ENCODE assay signal across 7 cellular contexts in the genomic region with DNA sequence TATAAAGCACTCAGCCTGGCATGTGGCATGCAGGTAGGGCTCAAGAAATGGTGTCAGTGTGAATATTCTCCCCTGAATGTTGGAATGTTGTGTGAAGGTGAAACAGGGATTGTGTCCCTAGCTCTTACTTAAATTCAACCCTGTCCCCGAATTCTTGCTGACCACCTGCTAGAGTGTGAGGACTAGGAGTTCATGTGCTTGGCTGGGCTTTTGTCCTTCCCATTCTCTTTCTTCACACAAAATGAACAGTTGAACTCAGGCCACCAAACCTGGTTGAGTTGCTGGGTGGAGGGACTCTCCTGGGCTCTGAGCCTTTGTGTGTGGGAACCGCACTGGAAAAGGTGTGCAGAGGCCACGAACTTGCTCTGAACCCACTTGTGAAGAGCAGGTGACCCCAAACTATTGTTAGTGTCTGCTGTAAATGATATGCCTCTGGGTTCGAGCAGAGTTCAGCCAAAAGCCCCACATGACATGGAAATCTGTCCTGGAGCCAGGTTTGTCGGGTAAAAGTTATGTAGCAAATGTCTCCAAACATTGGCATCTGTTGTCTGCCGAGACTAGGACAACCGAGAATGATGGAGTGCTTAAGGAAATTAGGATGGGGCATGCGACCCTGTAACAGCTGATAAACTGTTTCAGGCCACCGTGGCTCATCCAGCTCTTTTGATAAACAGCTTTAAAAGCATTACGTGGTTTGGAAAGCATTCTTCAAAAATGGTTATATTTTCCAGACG.
DNase-seq lines count a peak whose midpoint lies in the region; ATAC-seq, FAIRE-seq and TF ChIP-seq lines count a peak whose summit lies in the region.

No MANE protein-coding gene starts in this region.

- H3K27ac Mint-ChIP-seq in activated T-helper 1 cell treated with anti-CD3 and anti-CD28 coated beads, Interleukin-12 subunit alpha, Interleukin-12 subunit beta, Interleukin-2, Interleukin-4 antibody, amounts not matched to agents 30 ng/mL and 10 ng/mL and 1 ng/mL, durations not matched to agents 14 hours and 24 hours and 36 hours: peak overlapping the region; percentile 93
- H3K27ac Mint-ChIP-seq in stimulated activated naive CD8-positive, alpha-beta T cell treated with anti-CD3 and anti-CD28 coated beads, Interleukin-15, amount 100 ng/mL, for 72 hours: peak overlapping the region; percentile 97 to 99

- H3K4me3 ChIP-seq in kidney (ENCODE audit: low read length in 2 of 2): no peak overlapping the region
- H3K4me3 ChIP-seq in MM.1S (ENCODE audit: low read length): no peak overlapping the region

- H3K9me3 ChIP-seq in kidney (ENCODE audit: control insufficient read depth in 1 of 2, low read length in 2 of 2): no peaks in the 10 kb centered on the region
- H3K9me3 ChIP-seq in MM.1S (replicated peaks; ENCODE audit: insufficient read depth, low read length): no peaks in the 10 kb centered on the region

- intact Hi-C loops in activated T-helper 1 cell treated with anti-CD3 and anti-CD28 coated beads, Interleukin-12 subunit alpha, Interleukin-12 subunit beta, Interleukin-2, Interleukin-4 antibody, amounts not matched to agents 30 ng/mL and 10 ng/mL and 1 ng/mL, durations not matched to agents 14 hours and 24 hours and 36 hours (cut with micrococcal nuclease): loop anchor here (1.0 kb wide), 5 partner anchors 24 to 146 kb away; no protein-coding TSS in a partner anchor
- intact Hi-C loops in kidney (cut with DNase I): no loop called here

- H3K36me3 Mint-ChIP-seq in activated T-helper 1 cell treated with anti-CD3 and anti-CD28 coated beads, Interleukin-12 subunit alpha, Interleukin-12 subunit beta, Interleukin-2, Interleukin-4 antibody, amounts not matched to agents 30 ng/mL and 10 ng/mL and 1 ng/mL, durations not matched to agents 14 hours and 24 hours and 36 hours (ENCODE audit: low read depth): peaks cover 34% of the 10 kb centered on the region

- no peaks in the 10 kb centered on the region for H3K79me2 ChIP-seq in MM.1S (ENCODE audit: low read length)

- TF ChIP-seq CTCF in kidney (IDR thresholded peaks at IDR 0.05; ENCODE audit: borderline replicate concordance, extremely low read depth, insufficient read depth) (no peak), MM.1S (IDR thresholded peaks at IDR 0.05; ENCODE audit: low read length) (no peak)

- FAIRE-seq in kidney (lab: Jason Lieb, UNC): no peak

- ATAC-seq in stimulated activated naive CD8-positive, alpha-beta T cell treated with anti-CD3 and anti-CD28 coated beads, Interleukin-15, amount 100 ng/mL, for 72 hours: no peak
- no peak for ATAC-seq in GM19397 (IDR thresholded peaks at IDR 0.05; ENCODE audit: unreplicated experiment)

- DNase-seq in NCI-H1092 (lab: John Stamatoyannopoulos, UW) (peak; percentile 68), kidney (no peak), COLO829 (ENCODE audit: low spot score) (no peak), MM.1S (no peak)
- DNase-seq in activated T-helper 1 cell treated with anti-CD3 and anti-CD28 coated beads, Interleukin-12 subunit alpha, Interleukin-12 subunit beta, Interleukin-2, Interleukin-4 antibody, amounts not matched to agents 30 ng/mL and 10 ng/mL and 1 ng/mL, durations not matched to agents 14 hours and 24 hours and 36 hours (ENCODE audit: low spot score): no peak
- DNase-seq in stimulated activated naive CD8-positive, alpha-beta T cell treated with anti-CD3 and anti-CD28 coated beads, Interleukin-15, amount 100 ng/mL, for 72 hours: no peak

- H3K9me3 Mint-ChIP-seq in activated T-helper 1 cell treated with anti-CD3 and anti-CD28 coated beads, Interleukin-12 subunit alpha, Interleukin-12 subunit beta, Interleukin-2, Interleukin-4 antibody, amounts not matched to agents 30 ng/mL and 10 ng/mL and 1 ng/mL, durations not matched to agents 14 hours and 24 hours and 36 hours: no peaks in the 10 kb centered on the region
- H3K9me3 Mint-ChIP-seq in stimulated activated naive CD8-positive, alpha-beta T cell treated with anti-CD3 and anti-CD28 coated beads, Interleukin-15, amount 100 ng/mL, for 72 hours: no peaks in the 10 kb centered on the region

- H3K36me3 ChIP-seq in kidney (ENCODE audit: control insufficient read depth in 1 of 2, insufficient read depth in 2 of 2, low read length in 2 of 2) (no peaks in the 10 kb centered on the region), MM.1S (replicated peaks; ENCODE audit: insufficient read depth, low read length) (no peaks in the 10 kb centered on the region)

- no peaks in the 10 kb centered on the region for H4K20me1 ChIP-seq in MM.1S (ENCODE audit: insufficient read depth, low read length)

- H3K9me2 ChIP-seq in MM.1S (replicated peaks; ENCODE audit: insufficient read depth, low read length): no peaks in the 10 kb centered on the region

- H3K4me2 ChIP-seq in MM.1S (ENCODE audit: low read depth, low read length): no peak overlapping the region

- peaks cover 84% of the 10 kb centered on the region for H3K4me1 Mint-ChIP-seq in activated T-helper 1 cell treated with anti-CD3 and anti-CD28 coated beads, Interleukin-12 subunit alpha, Interleukin-12 subunit beta, Interleukin-2, Interleukin-4 antibody, amounts not matched to agents 30 ng/mL and 10 ng/mL and 1 ng/mL, durations not matched to agents 14 hours and 24 hours and 36 hours (ENCODE audit: low read depth)
- H3K4me1 Mint-ChIP-seq in stimulated activated naive CD8-positive, alpha-beta T cell treated with anti-CD3 and anti-CD28 coated beads, Interleukin-15, amount 100 ng/mL, for 72 hours: peaks cover 97% of the 10 kb centered on the region

- no peak overlapping the region for H2AFZ ChIP-seq in MM.1S (ENCODE audit: low read length)

- H3K4me3 Mint-ChIP-seq in activated T-helper 1 cell treated with anti-CD3 and anti-CD28 coated beads, Interleukin-12 subunit alpha, Interleukin-12 subunit beta, Interleukin-2, Interleukin-4 antibody, amounts not matched to agents 30 ng/mL and 10 ng/mL and 1 ng/mL, durations not matched to agents 14 hours and 24 hours and 36 hours: peak overlapping the region; percentile 16
- peak overlapping the region; percentile 67 to 83 for H3K4me3 Mint-ChIP-seq in stimulated activated naive CD8-positive, alpha-beta T cell treated with anti-CD3 and anti-CD28 coated beads, Interleukin-15, amount 100 ng/mL, for 72 hours

- H3K27me3 ChIP-seq in MM.1S (replicated peaks; ENCODE audit: insufficient read depth, low read length): no peaks in the 10 kb centered on the region

- peaks cover 24 to 26% of the 10 kb centered on the region in 2 donors for H3K4me1 ChIP-seq in kidney (ENCODE audit: control insufficient read depth in 1 of 2, insufficient read depth in 1 of 2, low read depth in 1 of 2, low read length in 2 of 2)
- H3K4me1 ChIP-seq in MM.1S (ENCODE audit: low read length): no peaks in the 10 kb centered on the region

- no peaks in the 10 kb centered on the region for H3F3A ChIP-seq in MM.1S (ENCODE audit: insufficient read depth, low read length)

- peak overlapping the region; percentile 45 to 62 for H3K27ac ChIP-seq in kidney (ENCODE audit: low read depth in 2 of 2, low read length in 2 of 2)
- H3K27ac ChIP-seq in MM.1S (ENCODE audit: low read length): no peak overlapping the region

- H3K9ac ChIP-seq in kidney (ENCODE audit: low read length in 2 of 2) (no peak overlapping the region), MM.1S (ENCODE audit: low read length) (no peak overlapping the region)

- no peaks in the 10 kb centered on the region for H3K27me3 Mint-ChIP-seq in activated T-helper 1 cell treated with anti-CD3 and anti-CD28 coated beads, Interleukin-12 subunit alpha, Interleukin-12 subunit beta, Interleukin-2, Interleukin-4 antibody, amounts not matched to agents 30 ng/mL and 10 ng/mL and 1 ng/mL, durations not matched to agents 14 hours and 24 hours and 36 hours (ENCODE audit: insufficient read depth)
- H3K27me3 Mint-ChIP-seq in stimulated activated naive CD8-positive, alpha-beta T cell treated with anti-CD3 and anti-CD28 coated beads, Interleukin-15, amount 100 ng/mL, for 72 hours: no peaks in the 10 kb centered on the region
